In the genomic region with DNA sequence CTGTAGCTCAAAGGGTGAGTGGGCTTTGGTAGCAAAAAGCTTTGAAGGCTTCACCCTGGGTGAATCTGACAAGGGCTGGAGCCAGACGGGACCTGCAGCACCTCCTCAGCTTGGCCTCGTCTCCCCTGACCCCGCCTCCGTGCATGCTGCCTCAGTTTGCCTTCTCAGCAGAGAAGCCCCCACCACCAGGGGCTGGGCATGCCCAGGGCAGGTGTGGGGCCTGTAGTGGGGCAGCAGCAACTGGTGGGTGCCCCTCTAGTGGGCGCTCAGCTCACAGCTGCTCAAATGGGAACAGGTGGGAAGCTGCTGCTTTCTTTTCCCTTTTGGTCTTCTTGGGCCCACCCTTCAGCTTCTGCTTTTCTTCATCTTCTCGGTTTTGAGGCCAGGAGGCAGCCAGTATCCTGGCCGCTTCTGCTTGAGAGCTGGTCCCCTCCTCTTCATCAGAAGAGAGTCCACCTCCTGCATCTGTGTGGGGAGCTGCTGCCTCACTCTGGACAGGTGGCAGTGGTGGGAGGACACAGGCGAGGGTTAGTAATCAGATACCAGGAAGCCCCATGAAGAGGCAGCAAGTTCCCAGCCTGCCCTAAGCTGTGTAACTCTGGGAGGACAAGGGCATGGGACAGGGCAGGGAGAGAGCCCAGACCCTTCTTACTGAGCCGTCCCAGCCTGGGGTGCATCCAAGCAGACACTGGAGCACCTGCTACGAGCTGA, we compare ENCODE assay signal across 1 cellular context.
TF ChIP-seq lines count a peak whose summit lies in the region.

No MANE protein-coding gene starts in this region.

TF ChIP-seq in HepG2, 621 proteins besides CTCF, POLR2A, EP300 and RAD21:
- TF ChIP-seq ATF7-NPFF (CRISPR knock-in tag; IDR thresholded peaks at IDR 0.05; ENCODE audit: low read depth) (0 out of 2 replicates have a peak, but pooled peaks have one; percentile 34), TEF (CRISPR knock-in tag; IDR thresholded peaks at IDR 0.05) (no peak)
